Comparison of ENCODE assay signal across 7 cellular contexts in the genomic region with DNA sequence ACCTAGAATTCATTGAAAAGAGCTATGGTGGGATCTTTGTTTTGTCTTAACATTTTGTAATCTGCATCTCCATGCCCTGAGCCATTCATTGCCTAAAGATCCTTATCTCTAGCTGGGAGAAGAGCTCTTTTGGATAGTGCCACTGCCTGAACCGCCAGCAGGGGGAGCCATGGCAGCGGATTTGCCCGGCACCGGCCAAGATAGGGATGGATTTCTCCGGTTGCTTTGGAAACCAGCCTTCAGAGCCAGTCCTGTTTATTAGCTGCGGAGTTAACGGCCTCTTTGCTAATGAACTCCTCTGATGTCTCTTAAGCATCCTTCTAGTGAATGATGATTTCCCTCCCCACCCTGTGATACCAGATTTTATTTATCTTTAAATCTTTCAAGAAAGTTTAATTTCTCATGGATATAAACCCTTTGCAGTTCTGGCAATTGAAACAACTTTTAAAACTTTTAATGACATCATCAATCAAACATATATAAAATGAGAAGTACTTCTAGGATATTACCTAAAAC. TPM values are rescaled to one million over a fixed set of nuclear protein-coding genes. Genes with fewer than 3 reads are reported as not detected.
DNase-seq lines count a peak whose midpoint lies in the region; ATAC-seq and TF ChIP-seq lines count a peak whose summit lies in the region.

No MANE protein-coding gene starts in this region.

- TF ChIP-seq CTCF in HL-60 (IDR thresholded peaks at IDR 0.05; ENCODE audit: insufficient read depth, low read length) (peak; percentile 59), OCI-LY1 (IDR thresholded peaks at IDR 0.05; ENCODE audit: low read length) (peak; percentile 93), epithelial cell of proximal tubule (conservative IDR thresholded peaks at IDR 0.05; ENCODE audit: low read depth, low read length) (peak; percentile 99)

- no peak overlapping the region for H3K4me2 ChIP-seq in OCI-LY1 (ENCODE audit: low read length)

- H3K9ac ChIP-seq in OCI-LY1 (ENCODE audit: low read length), result no peak overlapping the region

- H3K4me3 ChIP-seq in HL-60 (replicated peaks; ENCODE audit: insufficient read depth, low read length), result no peak overlapping the region
- no peak overlapping the region for H3K4me3 ChIP-seq in OCI-LY1 (ENCODE audit: low read depth, low read length, poor library complexity, severe bottlenecking)
- no peak overlapping the region for H3K4me3 ChIP-seq in epithelial cell of proximal tubule (ENCODE audit: low read depth, low read length)

- no peaks in the 10 kb centered on the region for H4K20me1 ChIP-seq in OCI-LY1 (ENCODE audit: insufficient read depth, low read length)

- H3K27ac Mint-ChIP-seq in naive B cell, result no peak overlapping the region

- H3K27me3 Mint-ChIP-seq in naive B cell, result peaks cover 26 to 39% (median 39%) of the 10 kb centered on the region in 3 donors

- peak; percentile 11 to 71 for DNase-seq in HL-60 (ENCODE audit: low read depth in 1 of 2, low spot score in 1 of 2)
- peak; percentile 73 for DNase-seq in activated T-cell treated with anti-CD3 and anti-CD28 coated beads for 24 hours (ENCODE audit: low read depth)
- no peak for DNase-seq in epithelial cell of proximal tubule (ENCODE audit: low read depth)
- peak; percentile 50 for DNase-seq in naive B cell
- peak; percentile 56 to 73 for DNase-seq in stimulated activated CD8-positive, alpha-beta memory T cell treated with anti-CD3 and anti-CD28 coated beads, Interleukin-7, amount 100 ng/mL, for 48 hours (ENCODE audit: extremely low read depth in 1 of 2, low read depth in 1 of 2)

- no peaks in the 10 kb centered on the region for H3K79me2 ChIP-seq in OCI-LY1 (ENCODE audit: insufficient read depth, low read length)

- H3F3A ChIP-seq in OCI-LY1 (ENCODE audit: insufficient read depth, low read length), result no peaks in the 10 kb centered on the region

- H3K9me3 ChIP-seq in OCI-LY1 (ENCODE audit: low read length), result no peaks in the 10 kb centered on the region

- peaks cover 0 to 2% of the 10 kb centered on the region in 2 donors for H3K36me3 Mint-ChIP-seq in naive B cell

- peaks cover 7% of the 10 kb centered on the region for H3K4me1 ChIP-seq in OCI-LY1 (ENCODE audit: insufficient read depth, low read length, severe bottlenecking)

- H3K27ac ChIP-seq in HL-60 (replicated peaks), result no peak overlapping the region
- H3K27ac ChIP-seq in OCI-LY1 (ENCODE audit: low read depth, low read length, poor library complexity, severe bottlenecking), result no peak overlapping the region

- ATAC-seq in GM18502 (IDR thresholded peaks at IDR 0.05; ENCODE audit: poor library complexity, unreplicated experiment), result peak; percentile 74
- ATAC-seq in naive B cell (ENCODE audit: low read depth in 2 of 2), result peak; percentile 60 to 77

- H3K4me1 Mint-ChIP-seq in naive B cell, result peaks cover 2 to 12% (median 5%) of the 10 kb centered on the region in 3 donors

- H3K36me3 ChIP-seq in OCI-LY1 (ENCODE audit: insufficient read depth, low read length), result no peaks in the 10 kb centered on the region

- H2AFZ ChIP-seq in OCI-LY1 (ENCODE audit: low read length), result no peak overlapping the region

- H3K9me3 Mint-ChIP-seq in naive B cell, result no peaks in the 10 kb centered on the region

- no peaks in the 10 kb centered on the region for H3K27me3 ChIP-seq in HL-60 (ENCODE audit: insufficient read depth, poor library complexity, severe bottlenecking)
- H3K27me3 ChIP-seq in OCI-LY1 (ENCODE audit: insufficient read depth, low read length), result no peaks in the 10 kb centered on the region

- H3K9me2 ChIP-seq in OCI-LY1 (ENCODE audit: low read depth, low read length), result no peaks in the 10 kb centered on the region

- H3K4me3 Mint-ChIP-seq in naive B cell, result no peak overlapping the region

RNA-seq across cellular contexts. Expression of gene LYZL2, which starts 58.2 kb away (rescaled TPM):
- total RNA-seq in epithelial cell of proximal tubule, result not detected in 2 replicates
- polyA plus RNA-seq in naive B cell (ENCODE audit: low read depth in 6 of 6), result not detected
